Comparison of ENCODE assay signal across 1 cellular context in the genomic region with DNA sequence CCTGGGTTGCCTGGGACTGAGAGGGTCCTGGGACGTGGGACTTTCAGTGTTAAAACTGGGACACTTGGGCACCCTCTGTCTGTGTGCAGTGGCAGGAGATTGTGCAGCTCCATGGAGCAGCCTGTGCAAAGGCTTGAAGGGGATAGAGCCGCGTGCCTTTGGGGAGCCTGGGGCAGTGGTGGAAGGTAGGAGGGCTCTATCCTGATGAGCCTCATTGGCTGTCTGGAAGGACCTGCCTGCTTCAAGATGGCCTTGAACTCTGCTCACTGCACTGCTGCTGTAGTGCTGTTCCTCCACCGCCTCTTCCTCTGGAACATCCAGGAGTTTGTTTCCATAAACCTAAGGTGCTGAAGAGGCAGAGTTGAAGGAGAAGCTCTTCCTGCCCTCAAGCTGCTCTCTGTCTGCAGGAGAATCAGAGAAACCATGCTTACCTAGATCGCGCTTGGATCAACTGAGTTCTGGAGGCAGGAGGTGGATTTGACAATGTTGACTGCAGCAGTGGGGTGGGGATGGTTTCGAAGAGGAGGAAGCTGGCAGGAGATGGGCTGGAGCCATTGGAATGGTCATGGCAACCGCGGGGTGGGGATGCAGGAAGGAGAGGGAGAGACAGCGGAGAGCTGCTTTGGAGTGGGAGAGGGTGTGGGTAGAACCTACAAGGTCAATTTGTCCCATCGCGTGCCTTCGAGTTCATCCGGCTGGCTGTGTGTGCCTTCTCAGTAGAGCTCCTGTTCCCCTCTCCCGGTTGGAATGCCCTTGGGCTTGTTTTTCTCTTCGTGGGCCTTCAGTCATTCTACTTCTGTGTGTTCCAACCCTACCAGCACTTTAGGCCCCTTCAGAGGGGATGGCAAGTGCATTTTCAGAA.
A peak's percentile ranks its signal among the peaks of the same experiment; 100 is the strongest.
TF ChIP-seq lines count a peak whose summit lies in the region.

No MANE protein-coding gene starts in this region.

TF ChIP-seq in HepG2, 621 proteins besides CTCF, POLR2A, EP300 and RAD21 (continued from another document and continues in another):
- TF ChIP-seq, protein P1, sequence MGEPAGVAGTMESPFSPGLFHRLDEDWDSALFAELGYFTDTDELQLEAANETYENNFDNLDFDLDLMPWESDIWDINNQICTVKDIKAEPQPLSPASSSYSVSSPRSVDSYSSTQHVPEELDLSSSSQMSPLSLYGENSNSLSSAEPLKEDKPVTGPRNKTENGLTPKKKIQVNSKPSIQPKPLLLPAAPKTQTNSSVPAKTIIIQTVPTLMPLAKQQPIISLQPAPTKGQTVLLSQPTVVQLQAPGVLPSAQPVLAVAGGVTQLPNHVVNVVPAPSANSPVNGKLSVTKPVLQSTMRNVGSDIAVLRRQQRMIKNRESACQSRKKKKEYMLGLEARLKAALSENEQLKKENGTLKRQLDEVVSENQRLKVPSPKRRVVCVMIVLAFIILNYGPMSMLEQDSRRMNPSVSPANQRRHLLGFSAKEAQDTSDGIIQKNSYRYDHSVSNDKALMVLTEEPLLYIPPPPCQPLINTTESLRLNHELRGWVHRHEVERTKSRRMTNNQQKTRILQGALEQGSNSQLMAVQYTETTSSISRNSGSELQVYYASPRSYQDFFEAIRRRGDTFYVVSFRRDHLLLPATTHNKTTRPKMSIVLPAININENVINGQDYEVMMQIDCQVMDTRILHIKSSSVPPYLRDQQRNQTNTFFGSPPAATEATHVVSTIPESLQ (CRISPR knock-in tag; conservative IDR thresholded peaks at IDR 0.05): no peak
- TF ChIP-seq RBM22 (optimal IDR thresholded peaks at IDR 0.05; ENCODE audit: low read length): peak; percentile 37
- no peak for TF ChIP-seq ZBTB37 (CRISPR knock-in tag; IDR thresholded peaks at IDR 0.05)
- TF ChIP-seq FOXA1 (IDR thresholded peaks at IDR 0.05): no peak
- TF ChIP-seq FOXA1 (CRISPR knock-in tag; IDR thresholded peaks at IDR 0.05): 0 out of 2 replicates have a peak, but pooled peaks have one; percentile 4
- TF ChIP-seq ELF3 (CRISPR knock-in tag; IDR thresholded peaks at IDR 0.05): no peak
- TF ChIP-seq, protein P2, sequence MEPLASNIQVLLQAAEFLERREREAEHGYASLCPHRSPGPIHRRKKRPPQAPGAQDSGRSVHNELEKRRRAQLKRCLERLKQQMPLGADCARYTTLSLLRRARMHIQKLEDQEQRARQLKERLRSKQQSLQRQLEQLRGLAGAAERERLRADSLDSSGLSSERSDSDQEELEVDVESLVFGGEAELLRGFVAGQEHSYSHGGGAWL (CRISPR knock-in tag; IDR thresholded peaks at IDR 0.05): no peak; the same call in 1 of the 2 replicates
- TF ChIP-seq ZNF317 (CRISPR knock-in tag; IDR thresholded peaks at IDR 0.05): no peak
- TF ChIP-seq ONECUT2 (CRISPR knock-in tag; IDR thresholded peaks at IDR 0.05): no peak
- TF ChIP-seq HMGA1 (CRISPR knock-in tag; conservative IDR thresholded peaks at IDR 0.05): no peak
- no peak for TF ChIP-seq ZNF615 (CRISPR knock-in tag; IDR thresholded peaks at IDR 0.05; ENCODE audit: borderline replicate concordance)
- no peak for TF ChIP-seq ZFAT (CRISPR knock-in tag; conservative IDR thresholded peaks at IDR 0.05)
- no peak for TF ChIP-seq ERF (CRISPR knock-in tag; IDR thresholded peaks at IDR 0.05)
- no peak for TF ChIP-seq PCBP1 (IDR thresholded peaks at IDR 0.05; ENCODE audit: borderline replicate concordance, low read depth, low read length)
- TF ChIP-seq GPN1 (CRISPR knock-in tag; IDR thresholded peaks at IDR 0.05; ENCODE audit: borderline replicate concordance): no peak
- TF ChIP-seq SMYD3 (CRISPR knock-in tag; IDR thresholded peaks at IDR 0.05): no peak
- TF ChIP-seq PRDM4 (CRISPR knock-in tag; IDR thresholded peaks at IDR 0.05; ENCODE audit: borderline replicate concordance): no peak
- no peak for TF ChIP-seq LBX2 (CRISPR knock-in tag; IDR thresholded peaks at IDR 0.05; ENCODE audit: borderline replicate concordance)
- no peak for TF ChIP-seq ZNF10 (CRISPR knock-in tag; IDR thresholded peaks at IDR 0.05; ENCODE audit: borderline replicate concordance, low read depth)
- no peak for TF ChIP-seq ZNF230 (CRISPR knock-in tag; IDR thresholded peaks at IDR 0.05)
- TF ChIP-seq ARID2 (CRISPR knock-in tag; IDR thresholded peaks at IDR 0.05; ENCODE audit: borderline replicate concordance): no peak
- TF ChIP-seq, protein P3, sequence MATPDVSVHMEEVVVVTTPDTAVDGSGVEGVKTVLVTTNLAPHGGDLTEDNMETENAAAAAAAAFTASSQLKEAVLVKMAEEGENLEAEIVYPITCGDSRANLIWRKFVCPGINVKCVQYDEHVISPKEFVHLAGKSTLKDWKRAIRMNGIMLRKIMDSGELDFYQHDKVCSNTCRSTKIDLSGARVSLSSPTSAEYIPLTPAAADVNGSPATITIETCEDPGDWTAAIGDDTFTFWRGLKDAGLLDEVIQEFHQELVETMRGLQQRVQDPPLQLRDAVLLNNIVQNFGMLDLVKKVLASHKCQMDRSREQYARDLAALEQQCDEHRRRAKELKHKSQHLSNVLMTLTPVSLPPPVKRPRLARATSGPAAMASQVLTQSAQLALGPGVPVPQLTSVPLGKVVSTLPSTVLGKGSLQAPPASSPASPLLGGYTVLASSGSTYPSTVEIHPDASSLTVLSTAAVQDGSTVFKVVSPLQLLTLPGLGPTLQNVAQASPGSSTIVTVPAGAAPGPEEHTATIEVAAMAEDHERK (CRISPR knock-in tag; IDR thresholded peaks at IDR 0.05; ENCODE audit: low read depth): no peak
- no peak for TF ChIP-seq RNF219 (CRISPR knock-in tag; IDR thresholded peaks at IDR 0.05)
- no peak for TF ChIP-seq MEIS2 (CRISPR knock-in tag; IDR thresholded peaks at IDR 0.05)
- no peak for TF ChIP-seq ZNF703 (CRISPR knock-in tag; IDR thresholded peaks at IDR 0.05; ENCODE audit: borderline replicate concordance)
- TF ChIP-seq ZNF329 (CRISPR knock-in tag; IDR thresholded peaks at IDR 0.05; ENCODE audit: low read depth): no peak
- TF ChIP-seq, protein P4, sequence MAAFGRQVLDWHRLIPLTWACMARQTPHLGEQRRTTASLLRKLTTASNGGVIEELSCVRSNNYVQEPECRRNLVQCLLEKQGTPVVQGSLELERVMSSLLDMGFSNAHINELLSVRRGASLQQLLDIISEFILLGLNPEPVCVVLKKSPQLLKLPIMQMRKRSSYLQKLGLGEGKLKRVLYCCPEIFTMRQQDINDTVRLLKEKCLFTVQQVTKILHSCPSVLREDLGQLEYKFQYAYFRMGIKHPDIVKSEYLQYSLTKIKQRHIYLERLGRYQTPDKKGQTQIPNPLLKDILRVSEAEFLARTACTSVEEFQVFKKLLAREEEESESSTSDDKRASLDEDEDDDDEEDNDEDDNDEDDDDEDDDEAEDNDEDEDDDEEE (CRISPR knock-in tag; IDR thresholded peaks at IDR 0.05): no peak
- no peak for TF ChIP-seq HCFC1 (IDR thresholded peaks at IDR 0.05; ENCODE audit: low read depth, low read length)
- no peak for TF ChIP-seq SAFB2 (CRISPR knock-in tag; IDR thresholded peaks at IDR 0.05; ENCODE audit: borderline replicate concordance, low read depth)
- TF ChIP-seq ZNF460 (CRISPR knock-in tag; IDR thresholded peaks at IDR 0.05; ENCODE audit: borderline replicate concordance): no peak
- TF ChIP-seq, protein P5, sequence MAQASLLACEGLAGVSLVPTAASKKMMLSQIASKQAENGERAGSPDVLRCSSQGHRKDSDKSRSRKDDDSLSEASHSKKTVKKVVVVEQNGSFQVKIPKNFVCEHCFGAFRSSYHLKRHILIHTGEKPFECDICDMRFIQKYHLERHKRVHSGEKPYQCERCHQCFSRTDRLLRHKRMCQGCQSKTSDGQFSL (CRISPR knock-in tag; IDR thresholded peaks at IDR 0.05): no peak
- no peak for TF ChIP-seq ARNT (IDR thresholded peaks at IDR 0.05)
- TF ChIP-seq ZBTB21 (CRISPR knock-in tag; IDR thresholded peaks at IDR 0.05): no peak
- no peak for TF ChIP-seq ZNF614 (CRISPR knock-in tag; IDR thresholded peaks at IDR 0.05; ENCODE audit: borderline replicate concordance)
- no peak for TF ChIP-seq ZNF18 (CRISPR knock-in tag; IDR thresholded peaks at IDR 0.05; ENCODE audit: insufficient replicate concordance)
- TF ChIP-seq MATR3 (CRISPR knock-in tag; IDR thresholded peaks at IDR 0.05): no peak
- no peak for TF ChIP-seq NPAS2 (CRISPR knock-in tag; IDR thresholded peaks at IDR 0.05; ENCODE audit: borderline replicate concordance)
- TF ChIP-seq E2F2 (CRISPR knock-in tag; IDR thresholded peaks at IDR 0.05; ENCODE audit: borderline replicate concordance): no peak
- no peak for TF ChIP-seq AGO1 (IDR thresholded peaks at IDR 0.05; ENCODE audit: low read depth, low read length, poor library complexity, severe bottlenecking)
- TF ChIP-seq SMC3 (IDR thresholded peaks at IDR 0.05; ENCODE audit: low read length): no peak
- no peak for TF ChIP-seq ZNF713 (CRISPR knock-in tag; IDR thresholded peaks at IDR 0.05)
- no peak for TF ChIP-seq ZNF775 (CRISPR knock-in tag; IDR thresholded peaks at IDR 0.05; ENCODE audit: borderline replicate concordance)
- no peak for TF ChIP-seq EHMT2 (IDR thresholded peaks at IDR 0.05; ENCODE audit: borderline replicate concordance, low read depth, low read length)
- TF ChIP-seq ZNF629 (CRISPR knock-in tag; conservative IDR thresholded peaks at IDR 0.05): no peak
- TF ChIP-seq ZNF33A (CRISPR knock-in tag; IDR thresholded peaks at IDR 0.05; ENCODE audit: borderline replicate concordance): no peak
